Comparison of ENCODE assay signal across 17 cellular contexts in the genomic region with DNA sequence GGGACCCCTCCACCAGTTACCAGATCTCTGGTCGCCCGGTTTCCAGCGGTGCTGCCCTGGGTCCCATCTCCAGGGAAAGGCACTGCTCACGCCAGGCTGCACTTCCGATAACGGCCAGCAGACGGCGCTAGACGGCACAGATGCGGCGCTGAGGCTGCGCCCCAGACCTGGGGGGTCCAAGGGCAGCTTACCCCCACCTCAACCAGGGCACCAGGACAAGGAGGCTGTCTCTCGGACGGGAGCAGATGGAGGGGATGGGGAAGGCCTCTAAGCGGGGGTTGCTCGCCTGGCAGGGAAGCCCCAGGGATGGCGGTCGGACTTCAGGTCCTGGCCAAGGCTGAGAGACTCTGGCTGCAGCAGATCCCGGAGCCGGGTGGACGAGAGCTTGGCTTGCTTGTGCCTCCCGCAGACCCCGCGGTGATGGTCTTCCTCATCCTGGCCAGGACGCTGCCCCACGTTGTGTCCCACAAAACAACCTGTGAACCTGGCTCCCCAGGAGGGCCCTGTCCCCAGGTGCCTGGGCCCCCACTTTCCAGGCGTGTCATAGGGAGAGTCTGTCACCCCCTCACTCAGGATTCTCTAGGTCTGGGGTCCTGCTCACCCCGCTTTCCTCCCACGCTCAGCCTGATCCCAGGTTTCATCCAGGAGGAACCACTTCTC. TPM values are rescaled to one million over a fixed set of nuclear protein-coding genes. Genes with fewer than 3 reads are reported as not detected.
DNase-seq lines count a peak whose midpoint lies in the region; ATAC-seq, FAIRE-seq and TF ChIP-seq lines count a peak whose summit lies in the region.
"Had no signal": no experiment of that assay in that cellular context is flagged by ENCODE, and none has a peak within 500 bp of the region (broad histone marks: within the 10 kb centered on the region; RNA-seq: fewer than 3 reads in every experiment).

No MANE protein-coding gene starts in this region.

- H2AFZ ChIP-seq in SU-DHL-6 (ENCODE audit: low read depth, low read length, severe bottlenecking) (no peak overlapping the region), HepG2 (ENCODE audit: low read length) (no peak overlapping the region), osteoblast (ENCODE audit: low read length) (no peak overlapping the region)
- H2AFZ ChIP-seq: parathyroid adenoma had no signal

- no peaks in the 10 kb centered on the region for H3F3A ChIP-seq in SU-DHL-6 (ENCODE audit: insufficient read depth)

- H3K27ac ChIP-seq in 22Rv1 (no peak overlapping the region), SU-DHL-6 (ENCODE audit: low read depth, low read length) (no peak overlapping the region), HepG2 (ENCODE audit: extremely low read length, insufficient read depth, low read length) (no peak overlapping the region), osteoblast (ENCODE audit: low read depth, low read length) (no peak overlapping the region)
- H3K27ac ChIP-seq: parathyroid adenoma, SJSA1, uterus had no signal

- no peak for TF ChIP-seq POLR2A in HepG2 (IDR thresholded peaks at IDR 0.05; ENCODE audit: insufficient read depth in 1 of 2, low read depth in 2 of 2, low read length in 2 of 2)

- H3K4me2 ChIP-seq in SU-DHL-6 (ENCODE audit: low read depth, low read length, poor library complexity, severe bottlenecking) (no peak overlapping the region), HepG2 (ENCODE audit: low read depth, low read length) (no peak overlapping the region), osteoblast (ENCODE audit: insufficient read depth, low read length) (no peak overlapping the region)

- no peak for DNase-seq in GM12865 (ENCODE audit: low read depth)
- DNase-seq in HepG2 (ENCODE audit: low spot score), result no peak
- no peak for DNase-seq in HUDEP-2 (lab: John Stamatoyannopoulos, UW; ENCODE audit: unreplicated experiment in 76 of 76)
- no peak for DNase-seq in osteoblast (ENCODE audit: insufficient read length, low spot score, missing footprints)
- DNase-seq in EL, result no peak
- no peak for DNase-seq in stimulated activated CD4-positive, alpha-beta T cell treated with anti-CD3 and anti-CD28 coated beads, Interleukin-2, amount 100 ng/mL, for 24 hours
- DNase-seq: activated CD8-positive, alpha-beta memory T cell treated with anti-CD3 and anti-CD28 coated beads, Interleukin-2, amount 50 U/mL, for 48 hours; activated naive CD8-positive, alpha-beta T cell treated with anti-CD3 and anti-CD28 coated beads for 36 hours; DMS79; MG63; NK-92 treated with Interleukin-12 subunit alpha and Interleukin-12 subunit beta, amount 100 ng/mL, for 24 hours; uterus had no signal

- CTCF ChIA-PET in HepG2 (lab: Yijun Ruan, JAX; ENCODE audit: low intra/inter-chr PET ratio, low total read pairs), result no interaction called here

- in situ Hi-C loops in HepG2 (cut with HindIII; ENCODE audit: extremely low pct_ligation_motif_present, low pct_unique_long_range_greater_than_20kb), result no loop called here

- H3K79me2 ChIP-seq in SU-DHL-6 (ENCODE audit: insufficient read depth, low read length) (no peaks in the 10 kb centered on the region), HepG2 (ENCODE audit: insufficient read depth, low read length) (no peaks in the 10 kb centered on the region), osteoblast (ENCODE audit: insufficient read depth, low read length) (no peaks in the 10 kb centered on the region)
- H3K79me2 ChIP-seq: parathyroid adenoma had no signal

- H3K9ac ChIP-seq in SU-DHL-6 (ENCODE audit: low read length), result no peak overlapping the region
- H3K9ac ChIP-seq in HepG2 (ENCODE audit: insufficient read depth, low read depth, low read length), result no peak overlapping the region
- H3K9ac ChIP-seq: parathyroid adenoma had no signal

- BruUV-seq in HepG2 (replicated peaks; lab: Mats Ljungman, UMichigan), result no TSS peak

- H4K20me1 ChIP-seq in SU-DHL-6 (ENCODE audit: low read depth, low read length) (no peaks in the 10 kb centered on the region), HepG2 (ENCODE audit: insufficient read depth, low read length) (no peaks in the 10 kb centered on the region), osteoblast (ENCODE audit: insufficient read depth, low read length) (no peaks in the 10 kb centered on the region)

- 51% methylated on average over 18 of the region's 29 CpGs for WGBS in HepG2 (ENCODE audit: low lambda C conversion rate)

- intact Hi-C loops in HepG2 (cut with micrococcal nuclease; ENCODE audit: unreplicated experiment), result no loop called here

- H3K27me3 ChIP-seq in SU-DHL-6 (ENCODE audit: low read length) (no peaks in the 10 kb centered on the region), HepG2 (ENCODE audit: control insufficient read depth in 1 of 2, insufficient read depth in 2 of 2, low read length in 2 of 2) (no peaks in the 10 kb centered on the region), osteoblast (ENCODE audit: insufficient read depth, low read length) (no peaks in the 10 kb centered on the region)
- H3K27me3 ChIP-seq: MG63, SJSA1, uterus had no signal

- H3K9me3 ChIP-seq in SU-DHL-6 (ENCODE audit: insufficient read depth, low read length), result no peaks in the 10 kb centered on the region
- peaks cover 88% of the 10 kb centered on the region for H3K9me3 ChIP-seq in HepG2 (ENCODE audit: low read length)
- peaks cover 4% of the 10 kb centered on the region for H3K9me3 ChIP-seq in osteoblast (ENCODE audit: low read depth, low read length)
- H3K9me3 ChIP-seq: MG63, uterus had no signal

- ATAC-seq in HepG2, result no peak

- no peak overlapping the region for H3K4me3 ChIP-seq in GM12865 (ENCODE audit: low read depth, low read length)
- no peak overlapping the region for H3K4me3 ChIP-seq in SU-DHL-6 (ENCODE audit: insufficient read depth, low read length, poor library complexity, severe bottlenecking)
- H3K4me3 ChIP-seq in HepG2 (replicated peaks in 1 of 3; ENCODE audit: insufficient read depth in 1 of 3, low read depth in 2 of 3, low read length in 3 of 3), result no peak overlapping the region
- no peak overlapping the region for H3K4me3 ChIP-seq in osteoblast (ENCODE audit: insufficient read depth, low read length)
- H3K4me3 ChIP-seq: MG63, SJSA1, uterus had no signal

- H3K36me3 ChIP-seq in SU-DHL-6 (ENCODE audit: low read length) (no peaks in the 10 kb centered on the region), HepG2 (replicated peaks in 1 of 2; ENCODE audit: control insufficient read depth in 1 of 2, insufficient read depth in 2 of 2, low read length in 2 of 2) (no peaks in the 10 kb centered on the region), osteoblast (ENCODE audit: insufficient read depth, low read length) (no peaks in the 10 kb centered on the region)
- H3K36me3 ChIP-seq: MG63, SJSA1, uterus had no signal

- FAIRE-seq in HepG2 (lab: Jason Lieb, UNC), result no peak
- FAIRE-seq: H54 had no signal

- TF ChIP-seq EP300 in HepG2 (IDR thresholded peaks at IDR 0.05; ENCODE audit: low read depth in 2 of 2, low read length in 2 of 2) (no peak), HepG2 (CRISPR knock-in tag; IDR thresholded peaks at IDR 0.05; ENCODE audit: borderline replicate concordance) (no peak)

- no peaks in the 10 kb centered on the region for H3K4me1 ChIP-seq in HepG2 (ENCODE audit: insufficient read depth, low read length)
- no peaks in the 10 kb centered on the region for H3K4me1 ChIP-seq in osteoblast (ENCODE audit: insufficient read depth, low read length)
- H3K4me1 ChIP-seq: parathyroid adenoma, SJSA1, uterus had no signal

- TF ChIP-seq CTCF in 22Rv1 (IDR thresholded peaks at IDR 0.05) (peak; percentile 91), GM12865 (IDR thresholded peaks at IDR 0.05; ENCODE audit: insufficient read depth, low read depth, low read length, missing control alignments) (peak; percentile 15), SU-DHL-6 (IDR thresholded peaks at IDR 0.05; ENCODE audit: insufficient read depth, low read length, poor library complexity, severe bottlenecking) (peak; percentile 43), HepG2 (CRISPR knock-in tag; IDR thresholded peaks at IDR 0.05) (0 out of 2 replicates have a peak, but pooled peaks have one; percentile 14), osteoblast (IDR thresholded peaks at IDR 0.05; ENCODE audit: extremely low read depth, low read depth, low read length) (no peak)

- TF ChIP-seq RAD21 in HepG2 (CRISPR knock-in tag; IDR thresholded peaks at IDR 0.05), result no peak

- no peaks in the 10 kb centered on the region for H3K9me2 ChIP-seq in SU-DHL-6 (replicated peaks; ENCODE audit: insufficient read depth, low read length)

- POLR2A ChIA-PET in HepG2 (lab: Yijun Ruan, JAX), result no interaction called here

RNA-seq across cellular contexts. Expression of gene ZNF716, which starts 23.9 kb away (rescaled TPM):
- not detected in 2 replicates for total RNA-seq in HepG2 (2016; rRNA removed; fragmentation: Illumina TruSeq; extraction: Trizol)
- not detected in 2 replicates for total RNA-seq in HepG2 (2016; cell fraction: cytosol; rRNA removed; fragmentation: Illumina TruSeq; extraction: Trizol; ENCODE audit: low read depth)
- total RNA-seq in HepG2 (2016; cell fraction: insoluble cytoplasmic fraction; rRNA removed; fragmentation: Illumina TruSeq; extraction: Trizol), result not detected in 2 replicates
- not detected in 2 replicates for total RNA-seq in HepG2 (2016; cell fraction: membrane; rRNA removed; fragmentation: Illumina TruSeq; extraction: Trizol)
- total RNA-seq in HepG2 (2016; cell fraction: nucleus; rRNA removed; fragmentation: Illumina TruSeq; extraction: Trizol), result not detected in 2 replicates
- not detected in 2 replicates for polyA plus RNA-seq in HepG2 (2011; rRNA removed)
- polyA plus RNA-seq in HepG2 (2011; cell fraction: cytosol; rRNA removed), result not detected in 2 replicates
- polyA plus RNA-seq in HepG2 (2011; cell fraction: nucleus; rRNA removed), result not detected in 2 replicates
- polyA plus RNA-seq in HepG2 (2012), result not detected in 2 replicates
- polyA plus RNA-seq in HepG2 (2016; cell fraction: cytosol; fragmentation: Illumina TruSeq; extraction: Trizol; ENCODE audit: low read depth), result not detected in 2 replicates
- polyA plus RNA-seq in HepG2 (2016; cell fraction: insoluble cytoplasmic fraction; fragmentation: Illumina TruSeq; extraction: Trizol; ENCODE audit: low read depth), result not detected in 2 replicates
- polyA plus RNA-seq in HepG2 (2016; cell fraction: membrane; fragmentation: Illumina TruSeq; extraction: Trizol; ENCODE audit: low read depth), result not detected in 2 replicates
- polyA plus RNA-seq in HepG2 (2016; cell fraction: nucleus; fragmentation: Illumina TruSeq; extraction: Trizol; ENCODE audit: insufficient read depth, low read depth), result not detected in 2 replicates
- polyA minus RNA-seq in HepG2 (2011; rRNA and poly(A)+ RNA removed; ENCODE audit: low replicate concordance), result not detected in 2 replicates
- not detected in 2 replicates for polyA minus RNA-seq in HepG2 (2011; cell fraction: cytosol; rRNA and poly(A)+ RNA removed)
- polyA minus RNA-seq in HepG2 (2011; cell fraction: nucleus; rRNA and poly(A)+ RNA removed), result not detected in 2 replicates
- not detected in 2 replicates for total RNA-seq in osteoblast
- total RNA-seq: activated naive CD8-positive, alpha-beta T cell treated with anti-CD3 and anti-CD28 coated beads for 36 hours; SJSA1; uterus had no signal
